Comparison of ENCODE assay signal across 22 cellular contexts in genomic region chr9:76552751-76553150, GRCh38.
DNase-seq lines count a peak whose midpoint lies in the region; ATAC-seq, FAIRE-seq and TF ChIP-seq lines count a peak whose summit lies in the region.
"Had no signal": no experiment of that assay in that cellular context is flagged by ENCODE, and none has a peak within 500 bp of the region (broad histone marks: within the 10 kb centered on the region; RNA-seq: fewer than 3 reads in every experiment).

No MANE protein-coding gene starts in this region.

- H4K8ac ChIP-seq in H1 (ENCODE audit: extremely low read depth, insufficient read depth, low read length), result no peak overlapping the region

- H4K20me1 ChIP-seq in H1 (replicated peaks in 1 of 2; ENCODE audit: control insufficient read depth in 1 of 2, insufficient read depth in 2 of 2, low read length in 2 of 2), result no peaks in the 10 kb centered on the region
- H4K20me1 ChIP-seq: BLaER1 had no signal

- no peak overlapping the region for H3K18ac ChIP-seq in H1 (ENCODE audit: extremely low read depth, low read length)

- no peaks in the 10 kb centered on the region for H3K79me2 ChIP-seq in H1 (ENCODE audit: control insufficient read depth in 1 of 2, insufficient read depth in 2 of 2, low read length in 2 of 2)

- no peak overlapping the region for H2AFZ ChIP-seq in H1 (ENCODE audit: low read length)

- no peak overlapping the region for H3K4me3 ChIP-seq in H1 (ENCODE audit: extremely low read depth in 1 of 4, insufficient read depth in 2 of 4, low read depth in 3 of 4, low read length in 4 of 4)
- peak overlapping the region; percentile 1 to 3 for H3K4me3 ChIP-seq in neutrophil (ENCODE audit: low read depth in 1 of 2, low read length in 1 of 2)
- H3K4me3 ChIP-seq: BLaER1, HAP-1 had no signal

- H4K5ac ChIP-seq in H1 (ENCODE audit: insufficient read length, low read depth, low read length), result no peak overlapping the region

- no peak for ATAC-seq in GM19397 (IDR thresholded peaks at IDR 0.05; ENCODE audit: unreplicated experiment)

- POLR2A ChIA-PET in H1 (lab: Charles Lee; ENCODE audit: partially characterized antibody), result interaction anchor here (0.7 kb wide), 1 partner anchor 40 kb away, joined by 3 read pairs; no protein-coding TSS in a partner anchor

- H3K4me1 Mint-ChIP-seq in CD14-positive monocyte, result peaks cover 41% of the 10 kb centered on the region
- H3K4me1 Mint-ChIP-seq: B cell had no signal

- H3K9me3 Mint-ChIP-seq in CD14-positive monocyte, result peaks cover 0 to 4% (median 0%) of the 10 kb centered on the region in 7 donors
- H3K9me3 Mint-ChIP-seq: CD4-positive, alpha-beta T cell; HFFc6 had no signal

- H3K36me3 ChIP-seq in H1 (ENCODE audit: control insufficient read depth in 2 of 4, insufficient read depth in 4 of 4, low read length in 3 of 4) (no peaks in the 10 kb centered on the region), neutrophil (no peaks in the 10 kb centered on the region)
- H3K36me3 ChIP-seq: BLaER1, HAP-1 had no signal

- no peak overlapping the region for H3K4ac ChIP-seq in H1 (replicated peaks; ENCODE audit: insufficient read length, low read depth, low read length)

- H2AK5ac ChIP-seq in H1 (ENCODE audit: low read depth, low read length), result no peak overlapping the region

- H3K27ac ChIP-seq in H1 (ENCODE audit: low read depth, low read length) (no peak overlapping the region), neutrophil (peak overlapping the region; percentile 31)
- H3K27ac ChIP-seq: BLaER1, C4-2B had no signal

- H3K27me3 ChIP-seq in H1 (replicated peaks in 1 of 4; ENCODE audit: control insufficient read depth in 3 of 4, extremely low read depth in 1 of 4, insufficient read depth in 3 of 4, low read length in 3 of 4) (no peaks in the 10 kb centered on the region), neutrophil (no peaks in the 10 kb centered on the region)
- H3K27me3 ChIP-seq: BLaER1 had no signal

- H3K9ac ChIP-seq in H1 (replicated peaks in 1 of 4; ENCODE audit: extremely low read depth in 1 of 4, low read depth in 3 of 4, low read length in 3 of 4), result no peak overlapping the region
- H3K9ac ChIP-seq: BLaER1 had no signal

- H3K9me3 ChIP-seq in H1 (ENCODE audit: insufficient read depth in 2 of 2, low read depth in 1 of 2, low read length in 1 of 2) (no peaks in the 10 kb centered on the region), neutrophil (no peaks in the 10 kb centered on the region)
- H3K9me3 ChIP-seq: BLaER1, HAP-1 had no signal

- no peak overlapping the region for H3K23ac ChIP-seq in H1 (ENCODE audit: insufficient read length)

- WGBS in H1 (ENCODE audit: extremely low coverage in 1 of 2, insufficient coverage in 1 of 2, insufficient read length in 1 of 2, insufficient replicate concordance in 2 of 2, low coverage in 1 of 2, low lambda C conversion rate in 2 of 2, missing lambda C conversion rate in 1 of 2), 2 experiments, result 83% methylated on average over 5 of the region's 5 CpGs; no CpG with 5 or more reads in 1 of the 2 experiments

- no peaks in the 10 kb centered on the region for H3K79me1 ChIP-seq in H1 (ENCODE audit: low read depth, low read length)

- no peak overlapping the region for H3K4me2 ChIP-seq in H1 (ENCODE audit: insufficient read depth in 1 of 2, low read depth in 2 of 2, low read length in 2 of 2)
- H3K4me2 ChIP-seq: BLaER1 had no signal

- H3K56ac ChIP-seq in H1 (replicated peaks; ENCODE audit: insufficient read length, low read depth, low read length), result no peak overlapping the region

- H2BK12ac ChIP-seq in H1 (ENCODE audit: low read depth, low read length), result no peak overlapping the region

- peak overlapping the region in 6 of 7 donors; percentile 25 to 90 (median 71) for H3K27ac Mint-ChIP-seq in CD14-positive monocyte
- H3K27ac Mint-ChIP-seq: B cell; CD4-positive, alpha-beta T cell; HFFc6 had no signal

- no peaks in the 10 kb centered on the region for H3K23me2 ChIP-seq in H1 (ENCODE audit: low read depth, low read length)

- peaks cover 0 to 2% (median 0%) of the 10 kb centered on the region in 3 donors for H3K27me3 Mint-ChIP-seq in CD14-positive monocyte (ENCODE audit: low read depth in 3 of 3)
- H3K27me3 Mint-ChIP-seq: B cell had no signal

- no peak overlapping the region for H2BK20ac ChIP-seq in H1 (ENCODE audit: low read length)

- H2BK120ac ChIP-seq in H1 (replicated peaks; ENCODE audit: low read depth, low read length), result no peak overlapping the region

- DNase-seq in CD14-positive monocyte (ENCODE audit: low spot score) (no peak), H1 (ENCODE audit: low read depth in 1 of 2, low spot score in 2 of 2) (no peak), iPS-NIHi7 (ENCODE audit: extremely low spot score) (peak; percentile 27), NCI-H1436 treated with DMSO at 0.1 percent for 48 hours (lab: John Stamatoyannopoulos, UW) (no peak), AML-193 (lab: John Stamatoyannopoulos, UW) (no peak)
- DNase-seq: 8988T; CD4-positive, alpha-beta T cell; CD8-positive, alpha-beta memory T cell; DMS 273 treated with DMSO at 0.1 percent for 48 hours; DMS79; EL; GF-D8; HFFc6 had no signal

- peak overlapping the region; percentile 73 to 86 for H3K4me3 Mint-ChIP-seq in CD14-positive monocyte
- H3K4me3 Mint-ChIP-seq: B cell; CD4-positive, alpha-beta T cell; CD8-positive, alpha-beta memory T cell; HFFc6 had no signal

- no peak for TF ChIP-seq EP300 in H1 (IDR thresholded peaks at IDR 0.05; ENCODE audit: borderline replicate concordance in 1 of 2, low read depth in 2 of 2, low read length in 2 of 2)

- TF ChIP-seq CTCF in CD14-positive monocyte (IDR thresholded peaks at IDR 0.05) (no peak), H1 (IDR thresholded peaks at IDR 0.05; ENCODE audit: control extremely low read depth in 1 of 3, insufficient read depth in 1 of 3, low read depth in 1 of 3, low read length in 3 of 3) (no peak), neutrophil (IDR thresholded peaks at IDR 0.05) (no peak)

- intact Hi-C loops in CD14-positive monocyte (cut with micrococcal nuclease), result no loop called here

- H4K91ac ChIP-seq in H1 (replicated peaks; ENCODE audit: insufficient read length, low read length), result no peak overlapping the region

- H2BK15ac ChIP-seq in H1 (ENCODE audit: low read length), result no peak overlapping the region

- H3K4me1 ChIP-seq in H1 (replicated peaks in 1 of 4; ENCODE audit: control insufficient read depth in 3 of 4, insufficient read depth in 4 of 4, low read length in 3 of 4), result peaks cover 0 to 4% (median 1%) of the 10 kb centered on the region in 4 experiments; a peak in 4 of 7 replicates
- peaks cover 12 to 16% of the 10 kb centered on the region in 2 experiments for H3K4me1 ChIP-seq in neutrophil (ENCODE audit: control insufficient read depth in 1 of 2, insufficient read depth in 1 of 2, low read depth in 1 of 2, low read length in 1 of 2)
- H3K4me1 ChIP-seq: BLaER1 had no signal

- TF ChIP-seq RAD21 in H1 (IDR thresholded peaks at IDR 0.05 in 1 of 2, conservative IDR thresholded peaks at IDR 0.05 in 1 of 2; ENCODE audit: low read depth in 2 of 2, low read length in 2 of 2), result no peak

- no peak overlapping the region for H3K14ac ChIP-seq in H1 (ENCODE audit: insufficient read length)

- no peak overlapping the region for H2BK5ac ChIP-seq in H1 (ENCODE audit: low read depth, low read length)

- CTCF ChIA-PET in H1 (lab: Charles Lee; ENCODE audit: partially characterized antibody), result interaction anchor here (1.0 kb wide), 1 partner anchor 110 kb away, joined by 3 read pairs; no protein-coding TSS in a partner anchor

- TF ChIP-seq POLR2A in H1 (IDR thresholded peaks at IDR 0.05; ENCODE audit: control extremely low read depth in 1 of 2, low read depth in 2 of 2, low read length in 2 of 2), result no peak

- peak; percentile 36 for FAIRE-seq in H1 (lab: Jason Lieb, UNC)
- FAIRE-seq: D721Med, GM12891, GM18507 had no signal

- peaks cover 10 to 17% of the 10 kb centered on the region in 2 donors for H3K36me3 Mint-ChIP-seq in CD14-positive monocyte

TF ChIP-seq in H1, 55 proteins besides CTCF, POLR2A, EP300 and RAD21:
- TF ChIP-seq SP1 (IDR thresholded peaks at IDR 0.05; ENCODE audit: low read depth, low read length) (peak; percentile 58; the same call in 1 of the 2 replicates), CTBP2 (IDR thresholded peaks at IDR 0.05; ENCODE audit: borderline replicate concordance, insufficient read depth, insufficient read length, low read length) (no peak), HDAC6 (IDR thresholded peaks at IDR 0.05; ENCODE audit: low read depth, low read length) (no peak)

Comparison
In these comparisons a context has a peak if more than half of its experiments do, and no peak if none do; other contexts are left out.
1. H3K4me3 ChIP-seq: peak in neutrophil (2 of 2); none in H1 (0 of 4).